ENCODE assay signal across 10 cellular contexts in genomic region chr15:31367021-31367729, GRCh38. TPM values are rescaled to one million over a fixed set of nuclear protein-coding genes. Genes with fewer than 3 reads are reported as not detected.
A peak's percentile ranks its signal among the peaks of the same experiment; 100 is the strongest.
DNase-seq lines count a peak whose midpoint lies in the region; FAIRE-seq and TF ChIP-seq lines count a peak whose summit lies in the region.
"Had no signal": no experiment of that assay in that cellular context is flagged by ENCODE, and none has a peak within 500 bp of the region (broad histone marks: within the 10 kb centered on the region; RNA-seq: fewer than 3 reads in every experiment).

No MANE protein-coding gene starts in this region.

- no peak overlapping the region for H3K4me2 ChIP-seq in PC-9

- no peak for DNase-seq in activated naive CD4-positive, alpha-beta T cell treated with anti-CD3 and anti-CD28 coated beads, Interleukin-2, amount 50 U/mL, for 16 hours
- DNase-seq in caudate nucleus (lab: John Stamatoyannopoulos, UW): peak in 5 of 61 donors; percentile 14 to 70 (median 38)
- no peak for DNase-seq in D341Med (ENCODE audit: low spot score)
- no peak for DNase-seq in SIG-M5 (lab: John Stamatoyannopoulos, UW)
- DNase-seq in PC-9: no peak
- DNase-seq in GM19239 (ENCODE audit: insufficient read length, low spot score): no peak
- DNase-seq: NCI-H524 treated with DMSO at 0.1 percent for 48 hours had no signal

- TF ChIP-seq CTCF in PC-9 (conservative IDR thresholded peaks at IDR 0.05): no peak

- POLR2A ChIA-PET in PC-9 (lab: Charles Lee; ENCODE audit: unreplicated experiment): no interaction called here

- no peaks in the 10 kb centered on the region for H4K20me1 ChIP-seq in PC-9 (ENCODE audit: insufficient read depth)

- H3K27me3 Mint-ChIP-seq in activated naive CD4-positive, alpha-beta T cell treated with anti-CD3 and anti-CD28 coated beads, Interleukin-2, amount 50 U/mL, for 24 hours: no peaks in the 10 kb centered on the region

- no TSS peak for BruUV-seq in PC-9 (replicated peaks; lab: Mats Ljungman, UMichigan)

- peaks cover 6% of the 10 kb centered on the region for H3K36me3 Mint-ChIP-seq in activated naive CD4-positive, alpha-beta T cell treated with anti-CD3 and anti-CD28 coated beads, Interleukin-2, amount 50 U/mL, for 24 hours

- CTCF ChIA-PET in PC-9 (lab: Charles Lee): no interaction called here

- H3K79me2 ChIP-seq in PC-9 (ENCODE audit: low read depth): no peaks in the 10 kb centered on the region

- no peak overlapping the region for H3K4me3 ChIP-seq in muscle layer of duodenum (ENCODE audit: low read depth in 1 of 2, low read length in 2 of 2)
- H3K4me3 ChIP-seq in PC-9: no peak overlapping the region
- H3K4me3 ChIP-seq: mucosa of descending colon had no signal

- no peaks in the 10 kb centered on the region for H3K9me2 ChIP-seq in PC-9 (ENCODE audit: insufficient read depth)

- peaks cover 91% of the 10 kb centered on the region for H3K4me1 Mint-ChIP-seq in activated naive CD4-positive, alpha-beta T cell treated with anti-CD3 and anti-CD28 coated beads, Interleukin-2, amount 50 U/mL, for 24 hours

- H3K9me3 Mint-ChIP-seq in activated naive CD4-positive, alpha-beta T cell treated with anti-CD3 and anti-CD28 coated beads, Interleukin-2, amount 50 U/mL, for 24 hours: no peaks in the 10 kb centered on the region

- H3K36me3 ChIP-seq in muscle layer of duodenum (ENCODE audit: control insufficient read depth in 1 of 2, insufficient read depth in 2 of 2, low read length in 2 of 2) (no peaks in the 10 kb centered on the region), PC-9 (ENCODE audit: low read depth) (no peaks in the 10 kb centered on the region)

- peak overlapping the region; percentile 91 for H3K27ac Mint-ChIP-seq in activated naive CD4-positive, alpha-beta T cell treated with anti-CD3 and anti-CD28 coated beads, Interleukin-2, amount 50 U/mL, for 24 hours

- intact Hi-C loops in PC-9 (cut with micrococcal nuclease; ENCODE audit: unreplicated experiment): no loop called here

- H2AFZ ChIP-seq in PC-9: no peak overlapping the region

- H3K27ac ChIP-seq in caudate nucleus (ENCODE audit: low read depth, low read length): peak overlapping the region; percentile 96
- peak overlapping the region; percentile 8 for H3K27ac ChIP-seq in muscle layer of duodenum (ENCODE audit: low read length)
- H3K27ac ChIP-seq in PC-9: no peak overlapping the region

- no peak for FAIRE-seq in GM19239 (lab: Jason Lieb, UNC)

- H3K9me3 ChIP-seq in muscle layer of duodenum (ENCODE audit: control insufficient read depth in 1 of 2, low read length in 2 of 2): no peaks in the 10 kb centered on the region
- no peaks in the 10 kb centered on the region for H3K9me3 ChIP-seq in PC-9 (ENCODE audit: insufficient read depth, low read depth)
- H3K9me3 ChIP-seq: mucosa of descending colon had no signal

- H3K4me1 ChIP-seq in muscle layer of duodenum (ENCODE audit: control insufficient read depth in 1 of 2, insufficient read depth in 2 of 2, low read length in 2 of 2): peaks cover 16 to 34% of the 10 kb centered on the region in 2 donors
- H3K4me1 ChIP-seq in PC-9 (replicated peaks; ENCODE audit: insufficient read depth): no peaks in the 10 kb centered on the region

- H3K27me3 ChIP-seq in muscle layer of duodenum (ENCODE audit: low read depth, low read length): no peaks in the 10 kb centered on the region
- H3K27me3 ChIP-seq in PC-9 (ENCODE audit: insufficient read depth, low read depth): peaks cover 42% of the 10 kb centered on the region; the same call in 1 of the 2 replicates

- H3F3A ChIP-seq in PC-9 (ENCODE audit: insufficient read depth, low read depth): no peaks in the 10 kb centered on the region

- H3K4me3 Mint-ChIP-seq in activated naive CD4-positive, alpha-beta T cell treated with anti-CD3 and anti-CD28 coated beads, Interleukin-2, amount 50 U/mL, for 24 hours: peak overlapping the region; percentile 36

RNA-seq across cellular contexts. Expression of gene KLF13, which starts 40.5 kb away (rescaled TPM):
- 2.5 and 3.4 TPM in 2 replicates for total RNA-seq in PC-9 (2021)
